Comparison of ENCODE assay signal across 1 cellular context in the genomic region with DNA sequence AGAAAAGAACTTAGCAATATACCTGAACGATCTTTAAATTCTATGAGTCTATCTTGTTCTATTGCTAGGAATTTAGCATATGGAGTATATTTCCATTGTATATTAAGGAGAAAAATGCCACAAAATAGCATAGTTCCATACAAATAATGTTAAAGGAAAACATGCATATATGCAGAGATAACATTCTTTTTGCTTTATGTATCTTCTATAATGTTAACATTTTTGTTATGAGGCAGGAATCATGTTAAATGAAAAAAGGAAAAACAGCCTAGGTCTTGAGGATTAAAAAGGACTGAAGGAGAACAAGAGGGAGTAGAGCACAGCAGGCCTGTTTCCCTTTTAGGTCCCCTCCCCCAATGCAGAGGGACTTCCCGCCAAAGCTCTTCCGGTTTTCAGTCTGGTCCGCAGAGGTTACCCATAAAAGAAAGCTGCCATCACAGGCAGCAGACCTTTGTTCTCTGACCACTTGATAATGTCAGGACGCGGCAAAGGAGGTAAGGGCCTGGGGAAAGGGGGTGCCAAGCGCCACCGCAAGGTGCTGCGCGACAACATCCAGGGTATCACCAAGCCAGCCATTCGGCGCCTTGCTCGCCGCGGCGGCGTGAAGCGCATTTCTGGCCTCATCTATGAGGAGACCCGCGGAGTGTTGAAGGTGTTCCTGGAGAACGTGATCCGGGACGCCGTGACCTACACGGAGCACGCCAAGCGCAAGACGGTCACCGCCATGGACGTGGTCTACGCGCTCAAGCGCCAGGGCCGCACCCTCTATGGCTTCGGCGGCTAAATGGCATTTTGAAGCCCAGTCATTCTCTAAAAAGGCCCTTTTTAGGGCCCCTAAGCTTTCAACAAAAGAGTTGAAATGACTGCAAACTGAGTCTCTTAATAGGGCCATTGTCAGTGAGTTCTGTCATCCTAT.
A peak's percentile ranks its signal among the peaks of the same experiment; 100 is the strongest.
TF ChIP-seq lines count a peak whose summit lies in the region.

No MANE protein-coding gene starts in this region.

TF ChIP-seq in K562, 482 proteins besides CTCF, POLR2A, EP300 and RAD21 (continued from another document and continues in another):
- TF ChIP-seq TFAM (CRISPR knock-in tag; conservative IDR thresholded peaks at IDR 0.05) (no peak), U2AF2 (optimal IDR thresholded peaks at IDR 0.05; ENCODE audit: low read depth, low read length) (no peak), KLF16 (IDR thresholded peaks at IDR 0.05) (0 out of 2 replicates have a peak, but pooled peaks have one; percentile 5), MXI1 (IDR thresholded peaks at IDR 0.05; ENCODE audit: low read depth, low read length) (peak; percentile 85), ZNF354B (CRISPR knock-in tag; IDR thresholded peaks at IDR 0.05) (no peak), ZNF561 (CRISPR knock-in tag; conservative IDR thresholded peaks at IDR 0.05) (no peak), ZNF184 (CRISPR knock-in tag; IDR thresholded peaks at IDR 0.05) (no peak), ZEB2 (IDR thresholded peaks at IDR 0.05) (peak; percentile 85), TARDBP (IDR thresholded peaks at IDR 0.05) (0 out of 2 replicates have a peak, but pooled peaks have one; percentile 31), SETDB1 (IDR thresholded peaks at IDR 0.05; ENCODE audit: low read length) (no peak), ZNF12 (CRISPR knock-in tag; IDR thresholded peaks at IDR 0.05) (no peak), HNRNPLL (IDR thresholded peaks at IDR 0.05; ENCODE audit: low read depth, low read length, poor library complexity, severe bottlenecking) (peak; percentile 87), NUFIP1 (IDR thresholded peaks at IDR 0.05; ENCODE audit: partially characterized antibody) (no peak), TAF7 (tag; IDR thresholded peaks at IDR 0.05) (peak; percentile 41; the same call in 1 of the 2 replicates), BCL6 (CRISPR knock-in tag; IDR thresholded peaks at IDR 0.05) (no peak), KLF10 (CRISPR knock-in tag; IDR thresholded peaks at IDR 0.05) (no peak), KLF1 (tag; IDR thresholded peaks at IDR 0.05) (peak; percentile 74; the same call in 1 of the 2 replicates), MLX (CRISPR knock-in tag; conservative IDR thresholded peaks at IDR 0.05) (peak in 1 of 2 experiments; percentile 71; a peak in 1 of 4 replicates), ADNP (tag; IDR thresholded peaks at IDR 0.05) (no peak), NONO (IDR thresholded peaks at IDR 0.05; ENCODE audit: low read depth in 2 of 2, low read length in 1 of 2) (peak; percentile 10 to 43; a peak in 1 of 4 replicates), HBP1 (CRISPR knock-in tag; IDR thresholded peaks at IDR 0.05) (peak; percentile 79), RFX7 (CRISPR knock-in tag; IDR thresholded peaks at IDR 0.05) (no peak), MECOM (CRISPR knock-in tag; IDR thresholded peaks at IDR 0.05) (no peak), NR1H2 (CRISPR knock-in tag; IDR thresholded peaks at IDR 0.05) (no peak), FOXP1 (CRISPR knock-in tag; IDR thresholded peaks at IDR 0.05) (peak; percentile 97), CBFA2T2 (conservative IDR thresholded peaks at IDR 0.05) (no peak), RNF219 (CRISPR knock-in tag; IDR thresholded peaks at IDR 0.05) (0 out of 2 replicates have a peak, but pooled peaks have one; percentile 75), RBBP5 (IDR thresholded peaks at IDR 0.05; ENCODE audit: borderline replicate concordance, insufficient read depth, low read length, poor library complexity, severe bottlenecking) (peak; percentile 96)
- TF ChIP-seq, protein P1, sequence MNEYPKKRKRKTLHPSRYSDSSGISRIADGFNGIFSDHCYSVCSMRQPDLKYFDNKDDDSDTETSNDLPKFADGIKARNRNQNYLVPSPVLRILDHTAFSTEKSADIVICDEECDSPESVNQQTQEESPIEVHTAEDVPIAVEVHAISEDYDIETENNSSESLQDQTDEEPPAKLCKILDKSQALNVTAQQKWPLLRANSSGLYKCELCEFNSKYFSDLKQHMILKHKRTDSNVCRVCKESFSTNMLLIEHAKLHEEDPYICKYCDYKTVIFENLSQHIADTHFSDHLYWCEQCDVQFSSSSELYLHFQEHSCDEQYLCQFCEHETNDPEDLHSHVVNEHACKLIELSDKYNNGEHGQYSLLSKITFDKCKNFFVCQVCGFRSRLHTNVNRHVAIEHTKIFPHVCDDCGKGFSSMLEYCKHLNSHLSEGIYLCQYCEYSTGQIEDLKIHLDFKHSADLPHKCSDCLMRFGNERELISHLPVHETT (CRISPR knock-in tag; conservative IDR thresholded peaks at IDR 0.05 in 1 of 2, IDR thresholded peaks at IDR 0.05 in 1 of 2): peak in 1 of 2 experiments; percentile 68; a peak in 1 of 4 replicates
- TF ChIP-seq, protein P2, sequence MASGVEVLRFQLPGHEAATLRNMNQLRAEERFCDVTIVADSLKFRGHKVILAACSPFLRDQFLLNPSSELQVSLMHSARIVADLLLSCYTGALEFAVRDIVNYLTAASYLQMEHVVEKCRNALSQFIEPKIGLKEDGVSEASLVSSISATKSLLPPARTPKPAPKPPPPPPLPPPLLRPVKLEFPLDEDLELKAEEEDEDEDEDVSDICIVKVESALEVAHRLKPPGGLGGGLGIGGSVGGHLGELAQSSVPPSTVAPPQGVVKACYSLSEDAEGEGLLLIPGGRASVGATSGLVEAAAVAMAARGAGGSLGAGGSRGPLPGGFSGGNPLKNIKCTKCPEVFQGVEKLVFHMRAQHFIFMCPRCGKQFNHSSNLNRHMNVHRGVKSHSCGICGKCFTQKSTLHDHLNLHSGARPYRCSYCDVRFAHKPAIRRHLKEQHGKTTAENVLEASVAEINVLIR (CRISPR knock-in tag; IDR thresholded peaks at IDR 0.05): no peak
- TF ChIP-seq, protein P3, sequence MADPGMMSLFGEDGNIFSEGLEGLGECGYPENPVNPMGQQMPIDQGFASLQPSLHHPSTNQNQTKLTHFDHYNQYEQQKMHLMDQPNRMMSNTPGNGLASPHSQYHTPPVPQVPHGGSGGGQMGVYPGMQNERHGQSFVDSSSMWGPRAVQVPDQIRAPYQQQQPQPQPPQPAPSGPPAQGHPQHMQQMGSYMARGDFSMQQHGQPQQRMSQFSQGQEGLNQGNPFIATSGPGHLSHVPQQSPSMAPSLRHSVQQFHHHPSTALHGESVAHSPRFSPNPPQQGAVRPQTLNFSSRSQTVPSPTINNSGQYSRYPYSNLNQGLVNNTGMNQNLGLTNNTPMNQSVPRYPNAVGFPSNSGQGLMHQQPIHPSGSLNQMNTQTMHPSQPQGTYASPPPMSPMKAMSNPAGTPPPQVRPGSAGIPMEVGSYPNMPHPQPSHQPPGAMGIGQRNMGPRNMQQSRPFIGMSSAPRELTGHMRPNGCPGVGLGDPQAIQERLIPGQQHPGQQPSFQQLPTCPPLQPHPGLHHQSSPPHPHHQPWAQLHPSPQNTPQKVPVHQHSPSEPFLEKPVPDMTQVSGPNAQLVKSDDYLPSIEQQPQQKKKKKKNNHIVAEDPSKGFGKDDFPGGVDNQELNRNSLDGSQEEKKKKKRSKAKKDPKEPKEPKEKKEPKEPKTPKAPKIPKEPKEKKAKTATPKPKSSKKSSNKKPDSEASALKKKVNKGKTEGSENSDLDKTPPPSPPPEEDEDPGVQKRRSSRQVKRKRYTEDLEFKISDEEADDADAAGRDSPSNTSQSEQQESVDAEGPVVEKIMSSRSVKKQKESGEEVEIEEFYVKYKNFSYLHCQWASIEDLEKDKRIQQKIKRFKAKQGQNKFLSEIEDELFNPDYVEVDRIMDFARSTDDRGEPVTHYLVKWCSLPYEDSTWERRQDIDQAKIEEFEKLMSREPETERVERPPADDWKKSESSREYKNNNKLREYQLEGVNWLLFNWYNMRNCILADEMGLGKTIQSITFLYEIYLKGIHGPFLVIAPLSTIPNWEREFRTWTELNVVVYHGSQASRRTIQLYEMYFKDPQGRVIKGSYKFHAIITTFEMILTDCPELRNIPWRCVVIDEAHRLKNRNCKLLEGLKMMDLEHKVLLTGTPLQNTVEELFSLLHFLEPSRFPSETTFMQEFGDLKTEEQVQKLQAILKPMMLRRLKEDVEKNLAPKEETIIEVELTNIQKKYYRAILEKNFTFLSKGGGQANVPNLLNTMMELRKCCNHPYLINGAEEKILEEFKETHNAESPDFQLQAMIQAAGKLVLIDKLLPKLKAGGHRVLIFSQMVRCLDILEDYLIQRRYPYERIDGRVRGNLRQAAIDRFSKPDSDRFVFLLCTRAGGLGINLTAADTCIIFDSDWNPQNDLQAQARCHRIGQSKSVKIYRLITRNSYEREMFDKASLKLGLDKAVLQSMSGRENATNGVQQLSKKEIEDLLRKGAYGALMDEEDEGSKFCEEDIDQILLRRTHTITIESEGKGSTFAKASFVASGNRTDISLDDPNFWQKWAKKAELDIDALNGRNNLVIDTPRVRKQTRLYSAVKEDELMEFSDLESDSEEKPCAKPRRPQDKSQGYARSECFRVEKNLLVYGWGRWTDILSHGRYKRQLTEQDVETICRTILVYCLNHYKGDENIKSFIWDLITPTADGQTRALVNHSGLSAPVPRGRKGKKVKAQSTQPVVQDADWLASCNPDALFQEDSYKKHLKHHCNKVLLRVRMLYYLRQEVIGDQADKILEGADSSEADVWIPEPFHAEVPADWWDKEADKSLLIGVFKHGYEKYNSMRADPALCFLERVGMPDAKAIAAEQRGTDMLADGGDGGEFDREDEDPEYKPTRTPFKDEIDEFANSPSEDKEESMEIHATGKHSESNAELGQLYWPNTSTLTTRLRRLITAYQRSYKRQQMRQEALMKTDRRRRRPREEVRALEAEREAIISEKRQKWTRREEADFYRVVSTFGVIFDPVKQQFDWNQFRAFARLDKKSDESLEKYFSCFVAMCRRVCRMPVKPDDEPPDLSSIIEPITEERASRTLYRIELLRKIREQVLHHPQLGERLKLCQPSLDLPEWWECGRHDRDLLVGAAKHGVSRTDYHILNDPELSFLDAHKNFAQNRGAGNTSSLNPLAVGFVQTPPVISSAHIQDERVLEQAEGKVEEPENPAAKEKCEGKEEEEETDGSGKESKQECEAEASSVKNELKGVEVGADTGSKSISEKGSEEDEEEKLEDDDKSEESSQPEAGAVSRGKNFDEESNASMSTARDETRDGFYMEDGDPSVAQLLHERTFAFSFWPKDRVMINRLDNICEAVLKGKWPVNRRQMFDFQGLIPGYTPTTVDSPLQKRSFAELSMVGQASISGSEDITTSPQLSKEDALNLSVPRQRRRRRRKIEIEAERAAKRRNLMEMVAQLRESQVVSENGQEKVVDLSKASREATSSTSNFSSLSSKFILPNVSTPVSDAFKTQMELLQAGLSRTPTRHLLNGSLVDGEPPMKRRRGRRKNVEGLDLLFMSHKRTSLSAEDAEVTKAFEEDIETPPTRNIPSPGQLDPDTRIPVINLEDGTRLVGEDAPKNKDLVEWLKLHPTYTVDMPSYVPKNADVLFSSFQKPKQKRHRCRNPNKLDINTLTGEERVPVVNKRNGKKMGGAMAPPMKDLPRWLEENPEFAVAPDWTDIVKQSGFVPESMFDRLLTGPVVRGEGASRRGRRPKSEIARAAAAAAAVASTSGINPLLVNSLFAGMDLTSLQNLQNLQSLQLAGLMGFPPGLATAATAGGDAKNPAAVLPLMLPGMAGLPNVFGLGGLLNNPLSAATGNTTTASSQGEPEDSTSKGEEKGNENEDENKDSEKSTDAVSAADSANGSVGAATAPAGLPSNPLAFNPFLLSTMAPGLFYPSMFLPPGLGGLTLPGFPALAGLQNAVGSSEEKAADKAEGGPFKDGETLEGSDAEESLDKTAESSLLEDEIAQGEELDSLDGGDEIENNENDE (IDR thresholded peaks at IDR 0.05; ENCODE audit: low read depth, low read length): peak; percentile 77
